Comparison of ENCODE assay signal across 10 cellular contexts in the genomic region with DNA sequence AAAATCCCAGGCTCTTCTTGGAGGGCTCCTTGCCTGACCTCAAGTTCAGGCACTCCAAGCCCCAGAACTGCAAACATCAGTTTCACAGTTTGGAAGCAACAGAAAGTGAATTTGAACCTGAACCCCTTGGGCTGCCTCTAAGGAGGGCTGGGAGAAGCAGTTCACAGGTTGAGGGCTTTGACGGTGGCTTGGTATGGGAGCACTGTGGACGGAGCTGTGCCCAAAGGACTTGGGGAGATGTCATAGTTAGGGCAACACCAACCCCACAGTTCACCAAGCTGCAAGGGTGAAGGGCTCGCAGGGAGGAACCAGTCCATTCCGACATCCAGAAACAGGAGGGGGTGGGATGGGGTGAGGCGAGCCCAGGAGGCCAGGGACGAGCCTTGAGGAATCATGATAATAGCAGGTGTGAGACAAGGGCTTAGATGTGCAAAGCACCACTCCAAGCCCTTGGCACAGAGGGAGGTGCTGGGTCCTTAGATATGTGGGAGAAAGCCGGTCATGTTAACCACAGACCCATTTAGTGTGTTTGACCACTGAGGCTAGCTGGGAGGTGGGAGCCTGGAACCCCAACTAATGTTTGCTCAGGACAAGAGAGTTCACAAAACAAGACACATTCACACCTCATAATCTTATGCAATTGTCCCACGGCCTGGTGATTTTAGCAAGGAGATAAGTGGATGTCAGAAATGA. TPM values are rescaled to one million over a fixed set of nuclear protein-coding genes. Genes with fewer than 3 reads are reported as not detected.
DNase-seq lines count a peak whose midpoint lies in the region; ATAC-seq and TF ChIP-seq lines count a peak whose summit lies in the region.
"Had no signal": no experiment of that assay in that cellular context is flagged by ENCODE, and none has a peak within 500 bp of the region (broad histone marks: within the 10 kb centered on the region; RNA-seq: fewer than 3 reads in every experiment).

No MANE protein-coding gene starts in this region.

- peak overlapping the region in 4 of 10 donors; percentile 7 to 93 (median 38) for H3K4me3 Mint-ChIP-seq in naive thymus-derived CD4-positive, alpha-beta T cell

- no peaks in the 10 kb centered on the region for H3K27me3 Mint-ChIP-seq in naive thymus-derived CD4-positive, alpha-beta T cell

- peaks cover 24 to 42% (median 29%) of the 10 kb centered on the region in 7 donors for H3K4me1 Mint-ChIP-seq in naive thymus-derived CD4-positive, alpha-beta T cell

- CTCF ChIA-PET in AG04450 (lab: Charles Lee) (no interaction called here), HEK293 (lab: Yijun Ruan, JAX) (interaction anchor here (0.8 kb wide), 1 partner anchor 265 kb away, joined by 3 read pairs; no protein-coding TSS in a partner anchor)
- CTCF ChIA-PET in naive thymus-derived CD4-positive, alpha-beta T cell (lab: Charles Lee) = interaction anchor here (1.1 kb wide), 1 partner anchor 269 kb away, joined by 3 read pairs; no protein-coding TSS in a partner anchor

- intact Hi-C loops in naive thymus-derived CD4-positive, alpha-beta T cell (cut with micrococcal nuclease) = loop anchor here in 1 of 2 donors (5.0 kb wide), 2 partner anchors 383 to 597 kb away; partner anchors contain the start of gene SLC9A8

- POLR2A ChIA-PET in AG04450 (lab: Yijun Ruan, JAX) = interaction anchor here (0.7 to 1.0 kb wide), 2 partner anchors 11 to 30 kb away, joined by 3 read pairs; no protein-coding TSS in a partner anchor
- POLR2A ChIA-PET in HEK293 (lab: Yijun Ruan, JAX) = no interaction called here
- POLR2A ChIA-PET in naive thymus-derived CD4-positive, alpha-beta T cell (lab: Charles Lee) = no interaction called here

- H3K4me1 ChIP-seq in HEK293 (ENCODE audit: control insufficient read depth, insufficient read depth, low read length) = peaks cover 6% of the 10 kb centered on the region; the same call in 1 of the 2 replicates
- H3K4me1 ChIP-seq in naive thymus-derived CD4-positive, alpha-beta T cell (ENCODE audit: control insufficient read depth in 2 of 2, insufficient read depth in 2 of 2, low read length in 2 of 2) = peaks cover 11 to 21% of the 10 kb centered on the region in 2 donors

- H3K27me3 ChIP-seq in AG04450 (ENCODE audit: control insufficient read depth, insufficient read depth, low read length) = no peaks in the 10 kb centered on the region
- no peaks in the 10 kb centered on the region for H3K27me3 ChIP-seq in naive thymus-derived CD4-positive, alpha-beta T cell (ENCODE audit: control insufficient read depth in 2 of 2, insufficient read depth in 2 of 2, low read length in 2 of 2)

- H3K27ac Mint-ChIP-seq in naive thymus-derived CD4-positive, alpha-beta T cell = peak overlapping the region in 5 of 9 donors; percentile 30 to 79 (median 38)

- H3K36me3 Mint-ChIP-seq in naive thymus-derived CD4-positive, alpha-beta T cell = peaks cover 0 to 8% (median 7%) of the 10 kb centered on the region in 5 donors

- H3K4me3 ChIP-seq in AG04450 (ENCODE audit: low read depth, low read length) (peak overlapping the region; percentile 97), HEK293 (ENCODE audit: low read depth, low read length) (no peak overlapping the region), cardiac fibroblast (replicated peaks in 1 of 2; ENCODE audit: low read depth in 2 of 2, low read length in 2 of 2) (peak overlapping the region; percentile 4 to 95)
- H3K4me3 ChIP-seq in naive thymus-derived CD4-positive, alpha-beta T cell (ENCODE audit: low read length) = no peak overlapping the region

- peaks cover 0 to 2% (median 0%) of the 10 kb centered on the region in 11 donors for H3K9me3 Mint-ChIP-seq in naive thymus-derived CD4-positive, alpha-beta T cell

- no peak for TF ChIP-seq CTCF in AG04450 (IDR thresholded peaks at IDR 0.05; ENCODE audit: low read depth, low read length)
- TF ChIP-seq CTCF in HEK293 (tag by site-specific recombination; IDR thresholded peaks at IDR 0.05) = no peak
- no peak for TF ChIP-seq CTCF in cardiac fibroblast (IDR thresholded peaks at IDR 0.05; ENCODE audit: low read depth, low read length)

- no peak for DNase-seq in AG04450 (ENCODE audit: low read depth, low spot score)
- peak in 1 of 2 donors; percentile 34 for DNase-seq in cardiac fibroblast (ENCODE audit: low read depth in 2 of 2)
- no peak for DNase-seq in naive thymus-derived CD4-positive, alpha-beta T cell
- no peak for DNase-seq in stimulated activated CD4-positive, alpha-beta T cell treated with anti-CD3 and anti-CD28 coated beads, Interleukin-2, amount 100 ng/mL, for 24 hours
- DNase-seq in NCI-H226 = no peak
- DNase-seq: nephron progenitor cell had no signal

- H3K9me3 ChIP-seq in AG04450 (ENCODE audit: control insufficient read depth, insufficient read depth, low read length) (peaks cover 12% of the 10 kb centered on the region), HEK293 (ENCODE audit: control insufficient read depth, insufficient read depth, low read depth, low read length) (no peaks in the 10 kb centered on the region)
- H3K9me3 ChIP-seq in naive thymus-derived CD4-positive, alpha-beta T cell (ENCODE audit: control insufficient read depth in 2 of 3, low read length in 3 of 3) = no peaks in the 10 kb centered on the region

- no peak for ATAC-seq in naive thymus-derived CD4-positive, alpha-beta T cell
- ATAC-seq in GM18858 (IDR thresholded peaks at IDR 0.05; ENCODE audit: unreplicated experiment) = no peak
- ATAC-seq in GM18868 (IDR thresholded peaks at IDR 0.05; ENCODE audit: unreplicated experiment) = no peak
- ATAC-seq: esophagus mucosa had no signal

- H3K27ac ChIP-seq in AG04450 (ENCODE audit: low read depth, low read length) (peak overlapping the region; percentile 96), HEK293 (ENCODE audit: extremely low read depth, low read depth, low read length) (no peak overlapping the region)
- H3K27ac ChIP-seq in naive thymus-derived CD4-positive, alpha-beta T cell (ENCODE audit: low read depth, low read length) = no peak overlapping the region

- peaks cover 0 to 6% of the 10 kb centered on the region in 2 experiments; a peak in 1 of 3 replicates for H3K36me3 ChIP-seq in HEK293 (ENCODE audit: control insufficient read depth in 2 of 2, insufficient read depth in 1 of 2, low read length in 2 of 2)
- no peaks in the 10 kb centered on the region for H3K36me3 ChIP-seq in naive thymus-derived CD4-positive, alpha-beta T cell (ENCODE audit: control insufficient read depth in 2 of 3, insufficient read depth in 3 of 3, low read length in 3 of 3)

TF ChIP-seq in HEK293, 187 proteins besides CTCF, POLR2A, EP300 and RAD21:
- TF ChIP-seq ZIC2 (tag by site-specific recombination; IDR thresholded peaks at IDR 0.05) (peak; percentile 38; the same call in 1 of the 2 replicates), ZBTB8A (tag by site-specific recombination; IDR thresholded peaks at IDR 0.05) (no peak), ZNF76 (tag by site-specific recombination; IDR thresholded peaks at IDR 0.05; ENCODE audit: borderline replicate concordance, low read depth) (no peak), ZNF175 (tag by site-specific recombination; IDR thresholded peaks at IDR 0.05) (no peak), ZNF18 (tag by site-specific recombination; IDR thresholded peaks at IDR 0.05) (peak; percentile 53; the same call in 1 of the 2 replicates), ZNF114 (tag by site-specific recombination; IDR thresholded peaks at IDR 0.05) (no peak), ZNF404 (tag by site-specific recombination; IDR thresholded peaks at IDR 0.05) (no peak), SP7 (tag by site-specific recombination; IDR thresholded peaks at IDR 0.05) (peak; percentile 12; the same call in 1 of the 2 replicates), FEZF1 (tag by site-specific recombination; IDR thresholded peaks at IDR 0.05) (peak; percentile 48; the same call in 1 of the 2 replicates), ZNF394 (tag by site-specific recombination; IDR thresholded peaks at IDR 0.05; ENCODE audit: borderline replicate concordance) (no peak), KLF7 (tag by site-specific recombination; IDR thresholded peaks at IDR 0.05; ENCODE audit: borderline replicate concordance) (no peak), REPIN1 (tag by site-specific recombination; IDR thresholded peaks at IDR 0.05; ENCODE audit: low read depth) (no peak), ZNF335 (tag by site-specific recombination; conservative IDR thresholded peaks at IDR 0.05) (no peak), ZBTB48 (tag by site-specific recombination; IDR thresholded peaks at IDR 0.05) (0 out of 2 replicates have a peak, but pooled peaks have one; percentile 24)

RNA-seq across cellular contexts. Expression of gene CEBPB, which starts 4.3 kb away (rescaled TPM):
- 19.1 and 23.6 TPM in 2 replicates for polyA plus RNA-seq in AG04450 (2011; rRNA removed)
- 10.8 and 13.6 TPM in 2 replicates for polyA minus RNA-seq in AG04450 (2011; rRNA and poly(A)+ RNA removed)
- total RNA-seq in naive thymus-derived CD4-positive, alpha-beta T cell = 100 to 1,000 TPM in 1 of 5 experiments, 10 to 100 TPM in 4; 27.8 to 201 (median 40.9) TPM
- polyA plus RNA-seq in naive thymus-derived CD4-positive, alpha-beta T cell = 10 to 100 TPM; 12.8 to 14.4 TPM

RNA-seq across cellular contexts. Expression of gene PEDS1, which starts 41.5 kb away (rescaled TPM):
- polyA plus RNA-seq in AG04450 (2011; rRNA removed) = 24.7 and 34.1 TPM in 2 replicates
- polyA minus RNA-seq in AG04450 (2011; rRNA and poly(A)+ RNA removed) = 59.3 and 77.2 TPM in 2 replicates
- 10 to 100 TPM; 16.0 to 27.6 (median 20.8) TPM for total RNA-seq in naive thymus-derived CD4-positive, alpha-beta T cell
- polyA plus RNA-seq in naive thymus-derived CD4-positive, alpha-beta T cell = 10 to 100 TPM; 18.1 to 29.3 TPM

Comparison
In these comparisons a context has a peak if more than half of its experiments do, and no peak if none do; other contexts are left out.
1. H3K4me3 ChIP-seq: peak in AG04450 (single experiment) and cardiac fibroblast (2 of 2); none in HEK293 (single experiment) and naive thymus-derived CD4-positive, alpha-beta T cell (single experiment).